Comparison of ENCODE assay signal across 23 cellular contexts in the genomic region with DNA sequence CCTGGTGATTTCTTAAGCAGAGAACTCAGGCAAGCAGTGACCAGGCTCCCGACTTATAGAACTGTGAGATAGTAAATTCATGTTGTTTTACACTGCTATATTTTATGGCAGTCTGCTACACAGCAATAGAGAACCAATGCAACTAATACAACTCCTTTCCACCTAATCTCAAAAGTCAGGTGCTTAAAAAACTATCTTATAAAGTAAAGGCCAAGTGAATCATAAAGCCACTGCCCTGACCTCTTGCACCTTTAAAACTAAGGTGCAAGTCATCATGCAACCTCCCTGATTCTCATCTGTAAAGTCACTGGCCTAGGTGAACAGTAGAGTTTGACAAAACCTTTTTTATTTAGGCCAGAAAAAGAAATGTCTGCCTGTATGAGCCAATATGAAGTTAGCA.
DNase-seq lines count a peak whose midpoint lies in the region; ATAC-seq, FAIRE-seq and TF ChIP-seq lines count a peak whose summit lies in the region.
"Had no signal": no experiment of that assay in that cellular context is flagged by ENCODE, and none has a peak within 500 bp of the region (broad histone marks: within the 10 kb centered on the region; RNA-seq: fewer than 3 reads in every experiment).

No MANE protein-coding gene starts in this region.

- intact Hi-C loops in ovary (cut with DNase I) = loop anchor here in 1 of 4 donors (10.0 kb wide), 1 partner anchor 239 kb away; no protein-coding TSS in a partner anchor
- intact Hi-C loops in ascending aorta (cut with DNase I) = no loop called here

- TF ChIP-seq CTCF in A549 (IDR thresholded peaks at IDR 0.05) = no peak
- no peak for TF ChIP-seq CTCF in hepatocyte (IDR thresholded peaks at IDR 0.05; ENCODE audit: poor library complexity)
- TF ChIP-seq CTCF in ovary (IDR thresholded peaks at IDR 0.05) = no peak
- TF ChIP-seq CTCF in ascending aorta (IDR thresholded peaks at IDR 0.05) = no peak

- H3K9me3 Mint-ChIP-seq in stimulated activated effector memory CD8-positive, alpha-beta T cell treated with anti-CD3 and anti-CD28 coated beads, Interleukin-12 subunit alpha, Interleukin-12 subunit beta, amount 100 ng/mL, for 72 hours = no peaks in the 10 kb centered on the region
- H3K9me3 Mint-ChIP-seq: CD4-positive, alpha-beta T cell had no signal

- H3K27me3 ChIP-seq in hepatocyte = no peaks in the 10 kb centered on the region
- no peaks in the 10 kb centered on the region for H3K27me3 ChIP-seq in ovary
- no peaks in the 10 kb centered on the region for H3K27me3 ChIP-seq in ascending aorta
- H3K27me3 ChIP-seq: BE2C had no signal

- CTCF ChIA-PET in A549 (lab: Yijun Ruan, JAX) = interaction anchor here (1.0 to 4.8 kb wide), 2 partner anchors 10 to 14 kb away, joined by 3 to 24 read pairs; no protein-coding TSS in a partner anchor

- no peak for DNase-seq in activated CD4-positive, CD25-positive, alpha-beta regulatory T cell treated with anti-CD3 and anti-CD28 coated beads, Interleukin-2, amount 50 U/mL, for 72 hours
- DNase-seq in A549 (ENCODE audit: low read depth in 1 of 2, low spot score in 1 of 2) (no peak), hepatocyte (ENCODE audit: low spot score) (no peak), ovary (no peak), ascending aorta (ENCODE audit: low spot score in 2 of 2) (no peak), COR-L47 (lab: John Stamatoyannopoulos, UW) (no peak)
- DNase-seq in stimulated activated effector memory CD8-positive, alpha-beta T cell treated with anti-CD3 and anti-CD28 coated beads, Interleukin-12 subunit alpha, Interleukin-12 subunit beta, amount 100 ng/mL, for 72 hours (ENCODE audit: low spot score in 2 of 2) = no peak
- DNase-seq: BE2C; CD4-positive, alpha-beta T cell; DMS153; GDM1; IMR-90; Karpas-422; NCI-H1417 treated with DMSO at 0.1 percent for 48 hours; NCI-H187 treated with DMSO at 0.1 percent for 48 hours; NCI-H2227 treated with DMSO at 0.1 percent for 48 hours; NCI-H510A treated with DMSO at 0.1 percent for 48 hours; NCI-H82; OCI-M1 had no signal

- no peaks in the 10 kb centered on the region for H3K36me3 ChIP-seq in hepatocyte (replicated peaks; ENCODE audit: insufficient read depth, low read depth)
- H3K36me3 ChIP-seq in ovary = no peaks in the 10 kb centered on the region
- no peaks in the 10 kb centered on the region for H3K36me3 ChIP-seq in ascending aorta
- H3K36me3 ChIP-seq: BE2C, HAP-1 had no signal

- TF ChIP-seq POLR2A in A549 (IDR thresholded peaks at IDR 0.05; ENCODE audit: low read length) = no peak
- TF ChIP-seq POLR2A in ovary (IDR thresholded peaks at IDR 0.05) = no peak

- H3K4me1 Mint-ChIP-seq in stimulated activated effector memory CD8-positive, alpha-beta T cell treated with anti-CD3 and anti-CD28 coated beads, Interleukin-12 subunit alpha, Interleukin-12 subunit beta, amount 100 ng/mL, for 72 hours = peaks cover 25% of the 10 kb centered on the region

- H3K4me3 ChIP-seq in A549 = no peak overlapping the region
- no peak overlapping the region for H3K4me3 ChIP-seq in hepatocyte
- no peak overlapping the region for H3K4me3 ChIP-seq in ovary
- H3K4me3 ChIP-seq in ascending aorta = no peak overlapping the region
- H3K4me3 ChIP-seq: HAP-1 had no signal

- TF ChIP-seq RAD21 in A549 (conservative IDR thresholded peaks at IDR 0.05 in 1 of 2, IDR thresholded peaks at IDR 0.05 in 1 of 2) = no peak

- peak overlapping the region; percentile 21 to 74; a peak in 4 of 6 replicates for H3K27ac ChIP-seq in A549
- peak overlapping the region; percentile 35 for H3K27ac ChIP-seq in hepatocyte
- no peak overlapping the region for H3K27ac ChIP-seq in ovary
- H3K27ac ChIP-seq in ascending aorta = no peak overlapping the region
- H3K27ac ChIP-seq: 22Rv1 had no signal

- H3K36me3 Mint-ChIP-seq in stimulated activated effector memory CD8-positive, alpha-beta T cell treated with anti-CD3 and anti-CD28 coated beads, Interleukin-12 subunit alpha, Interleukin-12 subunit beta, amount 100 ng/mL, for 72 hours = no peaks in the 10 kb centered on the region

- no peaks in the 10 kb centered on the region for H3K9me2 ChIP-seq in hepatocyte (replicated peaks; ENCODE audit: insufficient read depth)

- no peak overlapping the region for H2AFZ ChIP-seq in hepatocyte

- H3K4me3 Mint-ChIP-seq in stimulated activated effector memory CD8-positive, alpha-beta T cell treated with anti-CD3 and anti-CD28 coated beads, Interleukin-12 subunit alpha, Interleukin-12 subunit beta, amount 100 ng/mL, for 72 hours = no peak overlapping the region
- H3K4me3 Mint-ChIP-seq: CD4-positive, alpha-beta T cell had no signal

- POLR2A ChIA-PET in A549 (lab: Yijun Ruan, JAX) = no interaction called here

- no peaks in the 10 kb centered on the region for H3K79me2 ChIP-seq in hepatocyte

- TF ChIP-seq EP300 in A549 (IDR thresholded peaks at IDR 0.05) = no peak
- TF ChIP-seq EP300 in ovary (IDR thresholded peaks at IDR 0.05) = no peak

- no peaks in the 10 kb centered on the region for H4K20me1 ChIP-seq in hepatocyte (ENCODE audit: insufficient read depth, poor library complexity, severe bottlenecking)

- H3K4me2 ChIP-seq in A549 = peak overlapping the region; percentile 35; the same call in 2 of the 3 replicates
- no peak overlapping the region for H3K4me2 ChIP-seq in hepatocyte

- peaks cover 48% of the 10 kb centered on the region for H3K4me1 ChIP-seq in A549
- peaks cover 24% of the 10 kb centered on the region for H3K4me1 ChIP-seq in hepatocyte (ENCODE audit: insufficient read depth)
- H3K4me1 ChIP-seq in ovary (ENCODE audit: insufficient read depth) = no peaks in the 10 kb centered on the region
- H3K4me1 ChIP-seq in ascending aorta = peaks cover 0 to 6% of the 10 kb centered on the region in 2 donors
- H3K4me1 ChIP-seq: HAP-1 had no signal

- peak; percentile 74 to 77 for ATAC-seq in activated CD4-positive, CD25-positive, alpha-beta regulatory T cell treated with anti-CD3 and anti-CD28 coated beads, Interleukin-2, amount 50 U/mL, for 24 hours
- no peak for ATAC-seq in A549
- peak; percentile 84 for ATAC-seq in stimulated activated effector memory CD8-positive, alpha-beta T cell treated with anti-CD3 and anti-CD28 coated beads, Interleukin-12 subunit alpha, Interleukin-12 subunit beta, amount 100 ng/mL, for 72 hours

- H3K9me3 ChIP-seq in A549 = peaks cover 18% of the 10 kb centered on the region; the same call in 2 of the 3 replicates
- H3K9me3 ChIP-seq in hepatocyte (ENCODE audit: low read depth) = peaks cover 6% of the 10 kb centered on the region
- no peaks in the 10 kb centered on the region for H3K9me3 ChIP-seq in ovary
- H3K9me3 ChIP-seq in ascending aorta = no peaks in the 10 kb centered on the region
- H3K9me3 ChIP-seq: BE2C, HAP-1 had no signal

- no peak for FAIRE-seq in A549 (lab: Jason Lieb, UNC)
- FAIRE-seq: HTR-8/SVneo had no signal

- WGBS in A549 (ENCODE audit: missing lambda C conversion rate) = 95% methylated on average over 1 of the region's 1 CpG
- 64% methylated on average over 1 of the region's 1 CpG for WGBS in hepatocyte (ENCODE audit: low lambda C conversion rate, missing lambda C conversion rate)
- 93 to 100% (median 96%) methylated on average over 1 of the region's 1 CpG for WGBS in ovary, 3 donors

- H3K27ac Mint-ChIP-seq in stimulated activated effector memory CD8-positive, alpha-beta T cell treated with anti-CD3 and anti-CD28 coated beads, Interleukin-12 subunit alpha, Interleukin-12 subunit beta, amount 100 ng/mL, for 72 hours = no peak overlapping the region
- H3K27ac Mint-ChIP-seq: CD4-positive, alpha-beta T cell had no signal

TF ChIP-seq in A549, 52 proteins besides CTCF, POLR2A, EP300 and RAD21 (continues in another document):
- no peak for TF ChIP-seq MAFK (IDR thresholded peaks at IDR 0.05; ENCODE audit: partially characterized antibody)
- no peak for TF ChIP-seq SREBF2 (IDR thresholded peaks at IDR 0.05)
- TF ChIP-seq PHF8 (IDR thresholded peaks at IDR 0.05; ENCODE audit: borderline replicate concordance, low read depth) = no peak
- TF ChIP-seq, protein P1, sequence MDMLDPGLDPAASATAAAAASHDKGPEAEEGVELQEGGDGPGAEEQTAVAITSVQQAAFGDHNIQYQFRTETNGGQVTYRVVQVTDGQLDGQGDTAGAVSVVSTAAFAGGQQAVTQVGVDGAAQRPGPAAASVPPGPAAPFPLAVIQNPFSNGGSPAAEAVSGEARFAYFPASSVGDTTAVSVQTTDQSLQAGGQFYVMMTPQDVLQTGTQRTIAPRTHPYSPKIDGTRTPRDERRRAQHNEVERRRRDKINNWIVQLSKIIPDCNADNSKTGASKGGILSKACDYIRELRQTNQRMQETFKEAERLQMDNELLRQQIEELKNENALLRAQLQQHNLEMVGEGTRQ (IDR thresholded peaks at IDR 0.05) = no peak
- TF ChIP-seq HDAC2 (IDR thresholded peaks at IDR 0.05) = no peak
- TF ChIP-seq, protein P2, sequence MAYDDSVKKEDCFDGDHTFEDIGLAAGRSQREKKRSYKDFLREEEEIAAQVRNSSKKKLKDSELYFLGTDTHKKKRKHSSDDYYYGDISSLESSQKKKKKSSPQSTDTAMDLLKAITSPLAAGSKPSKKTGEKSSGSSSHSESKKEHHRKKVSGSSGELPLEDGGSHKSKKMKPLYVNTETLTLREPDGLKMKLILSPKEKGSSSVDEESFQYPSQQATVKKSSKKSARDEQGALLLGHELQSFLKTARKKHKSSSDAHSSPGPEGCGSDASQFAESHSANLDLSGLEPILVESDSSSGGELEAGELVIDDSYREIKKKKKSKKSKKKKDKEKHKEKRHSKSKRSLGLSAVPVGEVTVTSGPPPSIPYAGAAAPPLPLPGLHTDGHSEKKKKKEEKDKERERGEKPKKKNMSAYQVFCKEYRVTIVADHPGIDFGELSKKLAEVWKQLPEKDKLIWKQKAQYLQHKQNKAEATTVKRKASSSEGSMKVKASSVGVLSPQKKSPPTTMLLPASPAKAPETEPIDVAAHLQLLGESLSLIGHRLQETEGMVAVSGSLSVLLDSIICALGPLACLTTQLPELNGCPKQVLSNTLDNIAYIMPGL (CRISPR knock-in tag; IDR thresholded peaks at IDR 0.05; ENCODE audit: borderline replicate concordance) = no peak
- TF ChIP-seq JUN (IDR thresholded peaks at IDR 0.05) = no peak
- TF ChIP-seq, protein P3, sequence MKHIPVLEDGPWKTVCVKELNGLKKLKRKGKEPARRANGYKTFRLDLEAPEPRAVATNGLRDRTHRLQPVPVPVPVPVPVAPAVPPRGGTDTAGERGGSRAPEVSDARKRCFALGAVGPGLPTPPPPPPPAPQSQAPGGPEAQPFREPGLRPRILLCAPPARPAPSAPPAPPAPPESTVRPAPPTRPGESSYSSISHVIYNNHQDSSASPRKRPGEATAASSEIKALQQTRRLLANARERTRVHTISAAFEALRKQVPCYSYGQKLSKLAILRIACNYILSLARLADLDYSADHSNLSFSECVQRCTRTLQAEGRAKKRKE (CRISPR knock-in tag; IDR thresholded peaks at IDR 0.05; ENCODE audit: low read depth) = no peak
- no peak for TF ChIP-seq ZC3H11A (IDR thresholded peaks at IDR 0.05)
- TF ChIP-seq HOXB5 (CRISPR knock-in tag; IDR thresholded peaks at IDR 0.05) = no peak

Comparison
In these comparisons a context has a peak if more than half of its experiments do, and no peak if none do; other contexts are left out.
1. ATAC-seq: peak in activated CD4-positive, CD25-positive, alpha-beta regulatory T cell treated with anti-CD3 and anti-CD28 coated beads, Interleukin-2, amount 50 U/mL, for 24 hours (2 of 2) and stimulated activated effector memory CD8-positive, alpha-beta T cell treated with anti-CD3 and anti-CD28 coated beads, Interleukin-12 subunit alpha, Interleukin-12 subunit beta, amount 100 ng/mL, for 72 hours (single experiment); none in A549 (0 of 2).
2. H3K27ac ChIP-seq: peak in A549 (2 of 2) and hepatocyte (single experiment); none in ovary (0 of 2) and ascending aorta (0 of 2).